28 cellular contexts compared by ENCODE assay signal in the genomic region with DNA sequence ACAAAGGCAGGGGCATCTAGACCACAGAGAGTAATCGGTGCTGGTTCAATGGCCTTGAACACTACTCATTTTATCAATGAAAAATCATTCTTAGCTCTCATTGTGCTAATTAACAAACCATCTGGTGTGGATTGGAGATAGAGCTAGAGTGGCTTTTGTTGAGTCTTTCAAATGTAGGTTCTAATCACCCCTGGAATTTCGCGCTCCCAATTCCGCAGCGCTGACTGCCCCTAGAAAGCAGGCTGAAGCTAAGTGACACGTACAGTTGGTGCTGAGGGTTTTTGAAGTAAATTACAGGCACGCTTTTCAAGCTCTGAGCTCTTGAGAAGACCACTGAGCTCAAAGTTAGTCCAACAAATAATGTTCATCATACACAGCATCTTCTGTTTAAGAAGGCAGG. TPM values are rescaled to one million over a fixed set of nuclear protein-coding genes. Genes with fewer than 3 reads are reported as not detected.
"Had no signal": no experiment of that assay in that cellular context is flagged by ENCODE, and none has a peak within 500 bp of the region (broad histone marks: within the 10 kb centered on the region; RNA-seq: fewer than 3 reads in every experiment).

No MANE protein-coding gene starts in this region.

- ATAC-seq: gastrocnemius medialis; left lung; stimulated activated naive CD8-positive, alpha-beta T cell treated with anti-CD3 and anti-CD28 coated beads, Interleukin-15, amount 100 ng/mL, for 72 hours; WTC11 had no signal

- H3K9me3 Mint-ChIP-seq: activated CD4-positive, alpha-beta memory T cell treated with anti-CD3 and anti-CD28 coated beads for 36 hours; activated T-cell treated with anti-CD3 and anti-CD28 coated beads, Interleukin-2, amount 50 U/mL, for 24 hours; activated T-helper 2 cell treated with anti-CD3 and anti-CD28 coated beads, Interferon-gamma antibody, Interleukin-2, Interleukin-4, amounts not matched to agents 10 μg/mL and 5 μg/mL and 100 μg/mL, durations not matched to agents 14 hours and 24 hours and 36 hours; central memory CD8-positive, alpha-beta T cell; stimulated activated naive CD8-positive, alpha-beta T cell treated with anti-CD3 and anti-CD28 coated beads, Interleukin-15, amount 100 ng/mL, for 72 hours; WTC11 had no signal

- H3K36me3 ChIP-seq: gastrocnemius medialis, left lung, right lobe of liver, suprapubic skin, transverse colon, uterus had no signal

- H3K4me3 Mint-ChIP-seq: activated CD4-positive, alpha-beta memory T cell treated with anti-CD3 and anti-CD28 coated beads for 36 hours; activated T-cell treated with anti-CD3 and anti-CD28 coated beads, Interleukin-2, amount 50 U/mL, for 24 hours; central memory CD8-positive, alpha-beta T cell; stimulated activated naive CD8-positive, alpha-beta T cell treated with anti-CD3 and anti-CD28 coated beads, Interleukin-15, amount 100 ng/mL, for 72 hours had no signal

- H3K9me3 ChIP-seq: gastrocnemius medialis, left lung, right lobe of liver, suprapubic skin, transverse colon, uterus had no signal

- H3K4me3 ChIP-seq: gastrocnemius medialis, left lung, right lobe of liver, suprapubic skin, transverse colon, uterus had no signal

- H3K36me3 Mint-ChIP-seq: activated CD4-positive, alpha-beta memory T cell treated with anti-CD3 and anti-CD28 coated beads for 36 hours had no signal

- H3K4me1 ChIP-seq: gastrocnemius medialis, right lobe of liver, transverse colon, uterus had no signal

- H3K27me3 Mint-ChIP-seq: activated T-cell treated with anti-CD3 and anti-CD28 coated beads, Interleukin-2, amount 50 U/mL, for 24 hours; central memory CD8-positive, alpha-beta T cell; stimulated activated naive CD8-positive, alpha-beta T cell treated with anti-CD3 and anti-CD28 coated beads, Interleukin-15, amount 100 ng/mL, for 72 hours had no signal

- H3K27ac ChIP-seq: gastrocnemius medialis, left lung, right lobe of liver, suprapubic skin, transverse colon, uterus had no signal

- H3K27ac Mint-ChIP-seq: activated CD4-positive, alpha-beta memory T cell treated with anti-CD3 and anti-CD28 coated beads for 36 hours; activated T-cell treated with anti-CD3 and anti-CD28 coated beads, Interleukin-2, amount 50 U/mL, for 24 hours; activated T-helper 2 cell treated with anti-CD3 and anti-CD28 coated beads, Interferon-gamma antibody, Interleukin-2, Interleukin-4, amounts not matched to agents 10 μg/mL and 5 μg/mL and 100 μg/mL, durations not matched to agents 14 hours and 24 hours and 36 hours; WTC11 had no signal

- DNase-seq: activated CD4-positive, alpha-beta memory T cell treated with anti-CD3 and anti-CD28 coated beads for 36 hours; activated CD4-positive, alpha-beta T cell treated with anti-CD3 and anti-CD28 coated beads for 4 hours; activated naive CD4-positive, alpha-beta T cell treated with Interleukin-2 at 50 U/mL for 16 hours; activated T-cell treated with anti-CD3 and anti-CD28 coated beads, Interleukin-2, amount 50 U/mL, for 24 hours; aorta; cortex of kidney; effector CD4-positive, alpha-beta T cell; gastrocnemius medialis; head of caudate nucleus; kidney; left lung; midbrain; right lobe of liver; small intestine; stimulated activated CD4-positive, alpha-beta T cell treated with anti-CD3 and anti-CD28 coated beads, Interleukin-15, amount 100 ng/mL, for 24 hours; stimulated activated CD4-positive, alpha-beta T cell treated with anti-CD3 and anti-CD28 coated beads, Interleukin-2, amount 100 ng/mL, for 48 hours; stimulated activated naive CD8-positive, alpha-beta T cell treated with anti-CD3 and anti-CD28 coated beads, Interleukin-15, amount 100 ng/mL, for 72 hours; transverse colon; uterus had no signal

- H3K27me3 ChIP-seq: gastrocnemius medialis, left lung, right lobe of liver, suprapubic skin, transverse colon, uterus had no signal

RNA-seq across cellular contexts. Expression of a gene that starts 31.2 kb away (rescaled TPM):
- total RNA-seq: aorta, esophagus mucosa, gastrocnemius medialis, kidney, left lung, lung microvascular endothelial cell, osteocyte, pulmonary artery endothelial cell, right lobe of liver, transverse colon, uterus had no signal
- polyA plus RNA-seq: aorta, neural cell, small intestine had no signal
